ENCODE assay signal across 10 cellular contexts in genomic region chr7:93911242-93911641, GRCh38. TPM values are rescaled to one million over a fixed set of nuclear protein-coding genes. Genes with fewer than 3 reads are reported as not detected.
"Had no signal": no experiment of that assay in that cellular context is flagged by ENCODE, and none has a peak within 500 bp of the region (broad histone marks: within the 10 kb centered on the region; RNA-seq: fewer than 3 reads in every experiment).

No MANE protein-coding gene starts in this region.

RNA-seq across cellular contexts. Expression of gene GNGT1, which starts 4.9 kb away (rescaled TPM):
- total RNA-seq: activated CD4-positive, alpha-beta T cell treated with anti-CD3 and anti-CD28 coated beads for 36 hours; activated CD4-positive, alpha-beta T cell treated with anti-CD3 and anti-CD28 coated beads, Interleukin-2, amount 10 ng/mL, durations not matched to agents 7 days and 5 days; activated CD8-positive, alpha-beta T cell treated with anti-CD3 and anti-CD28 coated beads, Interleukin-2, amount 10 ng/mL, durations not matched to agents 7 days and 5 days; activated naive CD8-positive, alpha-beta T cell treated with anti-CD3 and anti-CD28 coated beads, Interleukin-2, amount 10 ng/mL, durations not matched to agents 7 days and 5 days; activated T-helper 2 cell treated with anti-CD3 and anti-CD28 coated beads, Interferon-gamma antibody, Interleukin-2, Interleukin-4, amounts not matched to agents 10 μg/mL and 5 μg/mL and 100 μg/mL, durations not matched to agents 14 hours and 24 hours and 36 hours; adrenal gland; bronchial epithelial cell; SK-MEL-5; T-cell; T-helper 17 cell had no signal
- polyA plus RNA-seq: adrenal gland had no signal

RNA-seq across cellular contexts. Expression of gene GNG11, which starts 10.3 kb away (rescaled TPM):
- total RNA-seq: activated CD4-positive, alpha-beta T cell treated with anti-CD3 and anti-CD28 coated beads for 36 hours; activated CD4-positive, alpha-beta T cell treated with anti-CD3 and anti-CD28 coated beads, Interleukin-2, amount 10 ng/mL, durations not matched to agents 7 days and 5 days; activated CD8-positive, alpha-beta T cell treated with anti-CD3 and anti-CD28 coated beads, Interleukin-2, amount 10 ng/mL, durations not matched to agents 7 days and 5 days; activated naive CD8-positive, alpha-beta T cell treated with anti-CD3 and anti-CD28 coated beads, Interleukin-2, amount 10 ng/mL, durations not matched to agents 7 days and 5 days; activated T-helper 2 cell treated with anti-CD3 and anti-CD28 coated beads, Interferon-gamma antibody, Interleukin-2, Interleukin-4, amounts not matched to agents 10 μg/mL and 5 μg/mL and 100 μg/mL, durations not matched to agents 14 hours and 24 hours and 36 hours had no signal

RNA-seq across cellular contexts. Expression of gene TFPI2, which starts 20.7 kb away (rescaled TPM):
- total RNA-seq: activated CD4-positive, alpha-beta T cell treated with anti-CD3 and anti-CD28 coated beads for 36 hours; activated CD4-positive, alpha-beta T cell treated with anti-CD3 and anti-CD28 coated beads, Interleukin-2, amount 10 ng/mL, durations not matched to agents 7 days and 5 days; activated CD8-positive, alpha-beta T cell treated with anti-CD3 and anti-CD28 coated beads, Interleukin-2, amount 10 ng/mL, durations not matched to agents 7 days and 5 days; activated naive CD8-positive, alpha-beta T cell treated with anti-CD3 and anti-CD28 coated beads, Interleukin-2, amount 10 ng/mL, durations not matched to agents 7 days and 5 days; activated T-helper 2 cell treated with anti-CD3 and anti-CD28 coated beads, Interferon-gamma antibody, Interleukin-2, Interleukin-4, amounts not matched to agents 10 μg/mL and 5 μg/mL and 100 μg/mL, durations not matched to agents 14 hours and 24 hours and 36 hours had no signal
